ENCODE assay signal across 1 cellular context in genomic region chr1:225881081-225882007, GRCh38.
A peak's percentile ranks its signal among the peaks of the same experiment; 100 is the strongest.
TF ChIP-seq lines count a peak whose summit lies in the region.

No MANE protein-coding gene starts in this region.

TF ChIP-seq in K562, 482 proteins besides CTCF, POLR2A, EP300 and RAD21 (continued from another document and continues in another):
- TF ChIP-seq CUX1 (CRISPR knock-in tag; IDR thresholded peaks at IDR 0.05) (no peak), U2AF1 (optimal IDR thresholded peaks at IDR 0.05; ENCODE audit: low read depth, low read length) (no peak), XRCC3 (IDR thresholded peaks at IDR 0.05) (no peak), FOXP1 (CRISPR knock-in tag; IDR thresholded peaks at IDR 0.05) (no peak), CC2D1A (IDR thresholded peaks at IDR 0.05) (0 out of 2 replicates have a peak, but pooled peaks have one; percentile 33), GABPA (tag; conservative IDR thresholded peaks at IDR 0.05; ENCODE audit: low read depth) (peak; percentile 83), POLR2AphosphoS2 (IDR thresholded peaks at IDR 0.05; ENCODE audit: low read length) (no peak), PML (IDR thresholded peaks at IDR 0.05; ENCODE audit: low read length) (peak; percentile 9; the same call in 1 of the 2 replicates), DIDO1 (tag; IDR thresholded peaks at IDR 0.05; ENCODE audit: low read depth) (no peak), MAFK (IDR thresholded peaks at IDR 0.05; ENCODE audit: low read length) (no peak), TBP (optimal IDR thresholded peaks at IDR 0.05; ENCODE audit: low read depth, low read length) (peak; percentile 31), CEBPG (CRISPR knock-in tag; IDR thresholded peaks at IDR 0.05) (no peak), CEBPG (tag; conservative IDR thresholded peaks at IDR 0.05 in 1 of 2, IDR thresholded peaks at IDR 0.05 in 1 of 2) (no peak), ZBTB34 (CRISPR knock-in tag; IDR thresholded peaks at IDR 0.05) (no peak), ZFP1 (CRISPR knock-in tag; IDR thresholded peaks at IDR 0.05) (no peak), ZNF174 (CRISPR knock-in tag; IDR thresholded peaks at IDR 0.05) (no peak), ZBTB49 (CRISPR knock-in tag; IDR thresholded peaks at IDR 0.05; ENCODE audit: borderline replicate concordance) (no peak), ZNF75A (CRISPR knock-in tag; IDR thresholded peaks at IDR 0.05) (no peak), ZBTB11 (CRISPR knock-in tag; IDR thresholded peaks at IDR 0.05) (peak in 1 of 3 experiments; percentile 69; a peak in 1 of 6 replicates), NCOA2 (IDR thresholded peaks at IDR 0.05; ENCODE audit: partially characterized antibody in 2 of 2) (no peak), ZBTB40 (IDR thresholded peaks at IDR 0.05) (peak; percentile 59), ZBTB40 (CRISPR knock-in tag; IDR thresholded peaks at IDR 0.05) (no peak), SMAD1 (IDR thresholded peaks at IDR 0.05; ENCODE audit: low read depth, low read length, partially characterized antibody) (no peak), KDM5B (IDR thresholded peaks at IDR 0.05; ENCODE audit: insufficient replicate concordance, low read depth, low read length) (no peak), AFF1 (IDR thresholded peaks at IDR 0.05; ENCODE audit: low read depth in 1 of 2, partially characterized antibody in 2 of 2) (no peak), BMI1 (IDR thresholded peaks at IDR 0.05; ENCODE audit: low read length) (no peak), MAZ (CRISPR knock-in tag; conservative IDR thresholded peaks at IDR 0.05 in 1 of 2, IDR thresholded peaks at IDR 0.05 in 1 of 2) (0 out of 4 replicates have a peak, but pooled peaks of 1 of the 2 experiments have one; percentile 4), ZNF133 (CRISPR knock-in tag; IDR thresholded peaks at IDR 0.05) (no peak), RBM39 (optimal IDR thresholded peaks at IDR 0.05; ENCODE audit: low read depth, low read length) (no peak)
